Comparison of ENCODE assay signal across 1 cellular context in the genomic region with DNA sequence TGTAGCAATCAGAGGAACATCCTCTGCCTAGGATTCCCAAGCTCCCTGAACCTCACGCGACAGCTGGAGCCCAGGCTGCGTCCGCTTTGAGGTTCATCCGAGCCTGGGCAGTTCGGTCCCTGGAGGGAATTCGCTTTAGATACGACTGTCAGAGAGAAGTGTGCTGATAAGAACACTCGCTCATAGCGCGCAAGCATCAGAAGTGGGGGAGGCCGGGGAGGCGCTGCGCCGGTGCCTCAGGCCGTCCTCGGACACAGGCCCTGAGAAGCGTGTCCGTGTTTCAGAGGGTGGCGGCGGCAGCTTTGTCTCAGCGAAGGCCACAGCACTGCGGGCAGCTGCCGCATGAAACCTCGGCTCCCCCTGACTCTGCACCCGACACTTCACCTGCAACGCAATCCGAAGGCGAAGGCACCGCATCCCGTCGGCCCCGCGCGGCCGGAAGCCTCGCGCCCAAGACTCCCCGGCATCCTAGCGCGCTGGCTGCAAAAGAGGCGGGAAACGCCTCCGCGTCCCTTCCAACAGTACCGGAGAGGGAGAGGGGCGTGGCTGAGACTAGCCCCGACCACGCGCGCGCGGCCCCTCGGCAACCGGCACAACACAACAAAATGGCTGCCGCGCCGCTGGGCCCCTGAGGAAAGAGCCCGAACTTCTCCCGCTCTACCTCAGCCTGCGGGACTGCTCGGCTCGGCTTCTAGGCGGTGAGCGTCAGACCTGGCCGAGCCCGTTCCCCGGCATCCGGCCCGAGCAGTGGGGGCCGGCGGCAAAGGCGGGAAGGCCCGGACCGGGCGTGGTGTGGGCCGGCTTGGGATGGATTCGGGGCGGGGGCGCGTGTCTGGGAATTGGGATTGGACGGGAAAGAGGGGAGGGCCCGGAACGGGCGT.
TF ChIP-seq lines count a peak whose summit lies in the region.

A gene with protein sequence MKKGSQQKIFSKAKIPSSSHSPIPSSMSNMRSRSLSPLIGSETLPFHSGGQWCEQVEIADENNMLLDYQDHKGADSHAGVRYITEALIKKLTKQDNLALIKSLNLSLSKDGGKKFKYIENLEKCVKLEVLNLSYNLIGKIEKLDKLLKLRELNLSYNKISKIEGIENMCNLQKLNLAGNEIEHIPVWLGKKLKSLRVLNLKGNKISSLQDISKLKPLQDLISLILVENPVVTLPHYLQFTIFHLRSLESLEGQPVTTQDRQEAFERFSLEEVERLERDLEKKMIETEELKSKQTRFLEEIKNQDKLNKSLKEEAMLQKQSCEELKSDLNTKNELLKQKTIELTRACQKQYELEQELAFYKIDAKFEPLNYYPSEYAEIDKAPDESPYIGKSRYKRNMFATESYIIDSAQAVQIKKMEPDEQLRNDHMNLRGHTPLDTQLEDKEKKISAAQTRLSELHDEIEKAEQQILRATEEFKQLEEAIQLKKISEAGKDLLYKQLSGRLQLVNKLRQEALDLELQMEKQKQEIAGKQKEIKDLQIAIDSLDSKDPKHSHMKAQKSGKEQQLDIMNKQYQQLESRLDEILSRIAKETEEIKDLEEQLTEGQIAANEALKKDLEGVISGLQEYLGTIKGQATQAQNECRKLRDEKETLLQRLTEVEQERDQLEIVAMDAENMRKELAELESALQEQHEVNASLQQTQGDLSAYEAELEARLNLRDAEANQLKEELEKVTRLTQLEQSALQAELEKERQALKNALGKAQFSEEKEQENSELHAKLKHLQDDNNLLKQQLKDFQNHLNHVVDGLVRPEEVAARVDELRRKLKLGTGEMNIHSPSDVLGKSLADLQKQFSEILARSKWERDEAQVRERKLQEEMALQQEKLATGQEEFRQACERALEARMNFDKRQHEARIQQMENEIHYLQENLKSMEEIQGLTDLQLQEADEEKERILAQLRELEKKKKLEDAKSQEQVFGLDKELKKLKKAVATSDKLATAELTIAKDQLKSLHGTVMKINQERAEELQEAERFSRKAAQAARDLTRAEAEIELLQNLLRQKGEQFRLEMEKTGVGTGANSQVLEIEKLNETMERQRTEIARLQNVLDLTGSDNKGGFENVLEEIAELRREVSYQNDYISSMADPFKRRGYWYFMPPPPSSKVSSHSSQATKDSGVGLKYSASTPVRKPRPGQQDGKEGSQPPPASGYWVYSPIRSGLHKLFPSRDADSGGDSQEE (N-terminal part only) (plus strand): TSS at position 586 of the 881 bp plus-strand sequence. CDS start 13,372 bp downstream, outside the sequence.

TF ChIP-seq in GM12878, 131 proteins besides CTCF, POLR2A, EP300 and RAD21 (continues in another document):
- TF ChIP-seq RAD51 (IDR thresholded peaks at IDR 0.05), result no peak
- TF ChIP-seq, protein P1, sequence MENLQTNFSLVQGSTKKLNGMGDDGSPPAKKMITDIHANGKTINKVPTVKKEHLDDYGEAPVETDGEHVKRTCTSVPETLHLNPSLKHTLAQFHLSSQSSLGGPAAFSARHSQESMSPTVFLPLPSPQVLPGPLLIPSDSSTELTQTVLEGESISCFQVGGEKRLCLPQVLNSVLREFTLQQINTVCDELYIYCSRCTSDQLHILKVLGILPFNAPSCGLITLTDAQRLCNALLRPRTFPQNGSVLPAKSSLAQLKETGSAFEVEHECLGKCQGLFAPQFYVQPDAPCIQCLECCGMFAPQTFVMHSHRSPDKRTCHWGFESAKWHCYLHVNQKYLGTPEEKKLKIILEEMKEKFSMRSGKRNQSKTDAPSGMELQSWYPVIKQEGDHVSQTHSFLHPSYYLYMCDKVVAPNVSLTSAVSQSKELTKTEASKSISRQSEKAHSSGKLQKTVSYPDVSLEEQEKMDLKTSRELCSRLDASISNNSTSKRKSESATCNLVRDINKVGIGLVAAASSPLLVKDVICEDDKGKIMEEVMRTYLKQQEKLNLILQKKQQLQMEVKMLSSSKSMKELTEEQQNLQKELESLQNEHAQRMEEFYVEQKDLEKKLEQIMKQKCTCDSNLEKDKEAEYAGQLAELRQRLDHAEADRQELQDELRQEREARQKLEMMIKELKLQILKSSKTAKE (IDR thresholded peaks at IDR 0.05; ENCODE audit: low read depth, poor library complexity, severe bottlenecking), result no peak
- peak; percentile 67 for TF ChIP-seq POLR2AphosphoS2 (IDR thresholded peaks at IDR 0.05; ENCODE audit: low read depth, low read length)
- TF ChIP-seq, protein P2, sequence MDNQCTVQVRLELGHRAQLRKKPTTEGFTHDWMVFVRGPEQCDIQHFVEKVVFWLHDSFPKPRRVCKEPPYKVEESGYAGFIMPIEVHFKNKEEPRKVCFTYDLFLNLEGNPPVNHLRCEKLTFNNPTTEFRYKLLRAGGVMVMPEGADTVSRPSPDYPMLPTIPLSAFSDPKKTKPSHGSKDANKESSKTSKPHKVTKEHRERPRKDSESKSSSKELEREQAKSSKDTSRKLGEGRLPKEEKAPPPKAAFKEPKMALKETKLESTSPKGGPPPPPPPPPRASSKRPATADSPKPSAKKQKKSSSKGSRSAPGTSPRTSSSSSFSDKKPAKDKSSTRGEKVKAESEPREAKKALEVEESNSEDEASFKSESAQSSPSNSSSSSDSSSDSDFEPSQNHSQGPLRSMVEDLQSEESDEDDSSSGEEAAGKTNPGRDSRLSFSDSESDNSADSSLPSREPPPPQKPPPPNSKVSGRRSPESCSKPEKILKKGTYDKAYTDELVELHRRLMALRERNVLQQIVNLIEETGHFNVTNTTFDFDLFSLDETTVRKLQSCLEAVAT (IDR thresholded peaks at IDR 0.05), result peak; percentile 18; the same call in 1 of the 2 replicates
- no peak for TF ChIP-seq FOXK2 (IDR thresholded peaks at IDR 0.05)
- TF ChIP-seq FOXM1 (IDR thresholded peaks at IDR 0.05; ENCODE audit: low read depth, low read length), result no peak
- TF ChIP-seq, protein P3, sequence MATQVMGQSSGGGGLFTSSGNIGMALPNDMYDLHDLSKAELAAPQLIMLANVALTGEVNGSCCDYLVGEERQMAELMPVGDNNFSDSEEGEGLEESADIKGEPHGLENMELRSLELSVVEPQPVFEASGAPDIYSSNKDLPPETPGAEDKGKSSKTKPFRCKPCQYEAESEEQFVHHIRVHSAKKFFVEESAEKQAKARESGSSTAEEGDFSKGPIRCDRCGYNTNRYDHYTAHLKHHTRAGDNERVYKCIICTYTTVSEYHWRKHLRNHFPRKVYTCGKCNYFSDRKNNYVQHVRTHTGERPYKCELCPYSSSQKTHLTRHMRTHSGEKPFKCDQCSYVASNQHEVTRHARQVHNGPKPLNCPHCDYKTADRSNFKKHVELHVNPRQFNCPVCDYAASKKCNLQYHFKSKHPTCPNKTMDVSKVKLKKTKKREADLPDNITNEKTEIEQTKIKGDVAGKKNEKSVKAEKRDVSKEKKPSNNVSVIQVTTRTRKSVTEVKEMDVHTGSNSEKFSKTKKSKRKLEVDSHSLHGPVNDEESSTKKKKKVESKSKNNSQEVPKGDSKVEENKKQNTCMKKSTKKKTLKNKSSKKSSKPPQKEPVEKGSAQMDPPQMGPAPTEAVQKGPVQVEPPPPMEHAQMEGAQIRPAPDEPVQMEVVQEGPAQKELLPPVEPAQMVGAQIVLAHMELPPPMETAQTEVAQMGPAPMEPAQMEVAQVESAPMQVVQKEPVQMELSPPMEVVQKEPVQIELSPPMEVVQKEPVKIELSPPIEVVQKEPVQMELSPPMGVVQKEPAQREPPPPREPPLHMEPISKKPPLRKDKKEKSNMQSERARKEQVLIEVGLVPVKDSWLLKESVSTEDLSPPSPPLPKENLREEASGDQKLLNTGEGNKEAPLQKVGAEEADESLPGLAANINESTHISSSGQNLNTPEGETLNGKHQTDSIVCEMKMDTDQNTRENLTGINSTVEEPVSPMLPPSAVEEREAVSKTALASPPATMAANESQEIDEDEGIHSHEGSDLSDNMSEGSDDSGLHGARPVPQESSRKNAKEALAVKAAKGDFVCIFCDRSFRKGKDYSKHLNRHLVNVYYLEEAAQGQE (IDR thresholded peaks at IDR 0.05; ENCODE audit: low read depth, low read length), result no peak
- TF ChIP-seq CBFB (IDR thresholded peaks at IDR 0.05; ENCODE audit: low read depth), result peak; percentile 37
- TF ChIP-seq, protein P4, sequence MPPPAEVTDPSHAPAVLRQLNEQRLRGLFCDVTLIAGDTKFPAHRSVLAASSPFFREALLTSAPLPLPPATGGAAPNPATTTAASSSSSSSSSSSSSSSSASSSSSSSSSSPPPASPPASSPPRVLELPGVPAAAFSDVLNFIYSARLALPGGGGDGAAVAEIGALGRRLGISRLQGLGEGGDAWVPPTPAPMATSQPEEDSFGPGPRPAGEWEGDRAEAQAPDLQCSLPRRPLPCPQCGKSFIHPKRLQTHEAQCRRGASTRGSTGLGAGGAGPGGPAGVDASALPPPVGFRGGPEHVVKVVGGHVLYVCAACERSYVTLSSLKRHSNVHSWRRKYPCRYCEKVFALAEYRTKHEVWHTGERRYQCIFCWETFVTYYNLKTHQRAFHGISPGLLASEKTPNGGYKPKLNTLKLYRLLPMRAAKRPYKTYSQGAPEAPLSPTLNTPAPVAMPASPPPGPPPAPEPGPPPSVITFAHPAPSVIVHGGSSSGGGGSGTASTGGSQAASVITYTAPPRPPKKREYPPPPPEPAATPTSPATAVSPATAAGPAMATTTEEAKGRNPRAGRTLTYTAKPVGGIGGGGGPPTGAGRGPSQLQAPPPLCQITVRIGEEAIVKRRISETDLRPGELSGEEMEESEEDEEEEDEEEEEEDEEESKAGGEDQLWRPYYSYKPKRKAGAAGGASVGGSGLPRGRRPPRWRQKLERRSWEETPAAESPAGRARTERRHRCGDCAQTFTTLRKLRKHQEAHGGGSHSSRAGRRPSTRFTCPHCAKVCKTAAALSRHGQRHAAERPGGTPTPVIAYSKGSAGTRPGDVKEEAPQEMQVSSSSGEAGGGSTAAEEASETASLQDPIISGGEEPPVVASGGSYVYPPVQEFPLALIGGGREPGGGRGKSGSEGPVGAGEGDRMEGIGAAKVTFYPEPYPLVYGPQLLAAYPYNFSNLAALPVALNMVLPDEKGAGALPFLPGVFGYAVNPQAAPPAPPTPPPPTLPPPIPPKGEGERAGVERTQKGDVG (CRISPR knock-in tag; IDR thresholded peaks at IDR 0.05), result no peak
- TF ChIP-seq TAF1 (IDR thresholded peaks at IDR 0.05; ENCODE audit: borderline replicate concordance, low read depth, low read length), result peak; percentile 52; the same call in 1 of the 2 replicates
- TF ChIP-seq SREBF2 (IDR thresholded peaks at IDR 0.05; ENCODE audit: low read length), result no peak
- TF ChIP-seq TARDBP (IDR thresholded peaks at IDR 0.05; ENCODE audit: borderline replicate concordance), result no peak; the same call in 1 of the 2 replicates
- TF ChIP-seq EED (IDR thresholded peaks at IDR 0.05; ENCODE audit: low read depth), result peak; percentile 80; the same call in 1 of the 2 replicates
- TF ChIP-seq SUZ12 (IDR thresholded peaks at IDR 0.05; ENCODE audit: unreplicated experiment), result no peak
- TF ChIP-seq FOS (IDR thresholded peaks at IDR 0.05; ENCODE audit: borderline replicate concordance, extremely low read depth, insufficient read length), result no peak
- no peak for TF ChIP-seq JUND (IDR thresholded peaks at IDR 0.05; ENCODE audit: low read depth, low read length)
- TF ChIP-seq NR2C1 (IDR thresholded peaks at IDR 0.05), result no peak
- peak; percentile 70 for TF ChIP-seq SMAD5 (IDR thresholded peaks at IDR 0.05; ENCODE audit: low read depth)
- TF ChIP-seq POU2F2 (IDR thresholded peaks at IDR 0.05; ENCODE audit: borderline replicate concordance, low read depth, low read length), result peak; percentile 19; the same call in 1 of the 3 replicates
- TF ChIP-seq CBX3 (IDR thresholded peaks at IDR 0.05; ENCODE audit: borderline replicate concordance, low read depth), result no peak
- no peak for TF ChIP-seq ZZZ3 (IDR thresholded peaks at IDR 0.05; ENCODE audit: control insufficient read depth, insufficient read length, low read depth)
- TF ChIP-seq KAT2A (conservative IDR thresholded peaks at IDR 0.05; ENCODE audit: control insufficient read depth, low read depth, low read length), result no peak
- no peak for TF ChIP-seq YBX1 (IDR thresholded peaks at IDR 0.05)
- TF ChIP-seq, protein P5, sequence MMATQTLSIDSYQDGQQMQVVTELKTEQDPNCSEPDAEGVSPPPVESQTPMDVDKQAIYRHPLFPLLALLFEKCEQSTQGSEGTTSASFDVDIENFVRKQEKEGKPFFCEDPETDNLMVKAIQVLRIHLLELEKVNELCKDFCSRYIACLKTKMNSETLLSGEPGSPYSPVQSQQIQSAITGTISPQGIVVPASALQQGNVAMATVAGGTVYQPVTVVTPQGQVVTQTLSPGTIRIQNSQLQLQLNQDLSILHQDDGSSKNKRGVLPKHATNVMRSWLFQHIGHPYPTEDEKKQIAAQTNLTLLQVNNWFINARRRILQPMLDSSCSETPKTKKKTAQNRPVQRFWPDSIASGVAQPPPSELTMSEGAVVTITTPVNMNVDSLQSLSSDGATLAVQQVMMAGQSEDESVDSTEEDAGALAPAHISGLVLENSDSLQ (IDR thresholded peaks at IDR 0.05), result no peak
- TF ChIP-seq, protein P6, sequence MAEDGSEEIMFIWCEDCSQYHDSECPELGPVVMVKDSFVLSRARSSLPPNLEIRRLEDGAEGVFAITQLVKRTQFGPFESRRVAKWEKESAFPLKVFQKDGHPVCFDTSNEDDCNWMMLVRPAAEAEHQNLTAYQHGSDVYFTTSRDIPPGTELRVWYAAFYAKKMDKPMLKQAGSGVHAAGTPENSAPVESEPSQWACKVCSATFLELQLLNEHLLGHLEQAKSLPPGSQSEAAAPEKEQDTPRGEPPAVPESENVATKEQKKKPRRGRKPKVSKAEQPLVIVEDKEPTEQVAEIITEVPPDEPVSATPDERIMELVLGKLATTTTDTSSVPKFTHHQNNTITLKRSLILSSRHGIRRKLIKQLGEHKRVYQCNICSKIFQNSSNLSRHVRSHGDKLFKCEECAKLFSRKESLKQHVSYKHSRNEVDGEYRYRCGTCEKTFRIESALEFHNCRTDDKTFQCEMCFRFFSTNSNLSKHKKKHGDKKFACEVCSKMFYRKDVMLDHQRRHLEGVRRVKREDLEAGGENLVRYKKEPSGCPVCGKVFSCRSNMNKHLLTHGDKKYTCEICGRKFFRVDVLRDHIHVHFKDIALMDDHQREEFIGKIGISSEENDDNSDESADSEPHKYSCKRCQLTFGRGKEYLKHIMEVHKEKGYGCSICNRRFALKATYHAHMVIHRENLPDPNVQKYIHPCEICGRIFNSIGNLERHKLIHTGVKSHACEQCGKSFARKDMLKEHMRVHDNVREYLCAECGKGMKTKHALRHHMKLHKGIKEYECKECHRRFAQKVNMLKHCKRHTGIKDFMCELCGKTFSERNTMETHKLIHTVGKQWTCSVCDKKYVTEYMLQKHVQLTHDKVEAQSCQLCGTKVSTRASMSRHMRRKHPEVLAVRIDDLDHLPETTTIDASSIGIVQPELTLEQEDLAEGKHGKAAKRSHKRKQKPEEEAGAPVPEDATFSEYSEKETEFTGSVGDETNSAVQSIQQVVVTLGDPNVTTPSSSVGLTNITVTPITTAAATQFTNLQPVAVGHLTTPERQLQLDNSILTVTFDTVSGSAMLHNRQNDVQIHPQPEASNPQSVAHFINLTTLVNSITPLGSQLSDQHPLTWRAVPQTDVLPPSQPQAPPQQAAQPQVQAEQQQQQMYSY (CRISPR knock-in tag; IDR thresholded peaks at IDR 0.05), result no peak
- TF ChIP-seq ZNF274 (IDR thresholded peaks at IDR 0.05; ENCODE audit: insufficient read depth, insufficient read length), result no peak
- TF ChIP-seq, protein P7, sequence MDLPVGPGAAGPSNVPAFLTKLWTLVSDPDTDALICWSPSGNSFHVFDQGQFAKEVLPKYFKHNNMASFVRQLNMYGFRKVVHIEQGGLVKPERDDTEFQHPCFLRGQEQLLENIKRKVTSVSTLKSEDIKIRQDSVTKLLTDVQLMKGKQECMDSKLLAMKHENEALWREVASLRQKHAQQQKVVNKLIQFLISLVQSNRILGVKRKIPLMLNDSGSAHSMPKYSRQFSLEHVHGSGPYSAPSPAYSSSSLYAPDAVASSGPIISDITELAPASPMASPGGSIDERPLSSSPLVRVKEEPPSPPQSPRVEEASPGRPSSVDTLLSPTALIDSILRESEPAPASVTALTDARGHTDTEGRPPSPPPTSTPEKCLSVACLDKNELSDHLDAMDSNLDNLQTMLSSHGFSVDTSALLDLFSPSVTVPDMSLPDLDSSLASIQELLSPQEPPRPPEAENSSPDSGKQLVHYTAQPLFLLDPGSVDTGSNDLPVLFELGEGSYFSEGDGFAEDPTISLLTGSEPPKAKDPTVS (IDR thresholded peaks at IDR 0.05; ENCODE audit: low read depth, low read length), result no peak
- TF ChIP-seq ETV6 (conservative IDR thresholded peaks at IDR 0.05 in 1 of 2, IDR thresholded peaks at IDR 0.05 in 1 of 2; ENCODE audit: borderline replicate concordance in 1 of 2, low read depth in 1 of 2), result no peak
- no peak for TF ChIP-seq ZBED1 (IDR thresholded peaks at IDR 0.05; ENCODE audit: borderline replicate concordance)
